ENCODE assay signal across 8 cellular contexts in genomic region chr15:67134577-67135492, GRCh38.
DNase-seq lines count a peak whose midpoint lies in the region; ATAC-seq, FAIRE-seq and TF ChIP-seq lines count a peak whose summit lies in the region.

No MANE protein-coding gene starts in this region.

- peak; percentile 8 for ATAC-seq in omental fat pad (ENCODE audit: low FRiP score)

- H3K27ac ChIP-seq in Karpas-422 (ENCODE audit: low read length) (no peak overlapping the region), endothelial cell of umbilical vein (ENCODE audit: insufficient read depth, low read depth, low read length) (peak overlapping the region; percentile 77)

- CTCF ChIA-PET in endothelial cell of umbilical vein (lab: Charles Lee) = interaction anchor here (1.0 to 1.6 kb wide), 6 partner anchors 10 to 43 kb away, joined by 3 to 8 read pairs (median 4); no protein-coding TSS in a partner anchor

- H3K27me3 ChIP-seq in GM06990 (replicated peaks; ENCODE audit: control insufficient read depth, insufficient read depth, low read length) = no peaks in the 10 kb centered on the region
- H3K27me3 ChIP-seq in Karpas-422 (ENCODE audit: low read length) = no peaks in the 10 kb centered on the region
- H3K27me3 ChIP-seq in endothelial cell of umbilical vein (ENCODE audit: control insufficient read depth in 2 of 2, insufficient read depth in 2 of 2, low read length in 2 of 2) = no peaks in the 10 kb centered on the region

- H2AFZ ChIP-seq in Karpas-422 (ENCODE audit: low read length) = no peak overlapping the region
- H2AFZ ChIP-seq in endothelial cell of umbilical vein (ENCODE audit: low read depth, low read length) = no peak overlapping the region

- DNase-seq in GM06990 (ENCODE audit: extremely low read depth, insufficient read length) = no peak
- no peak for DNase-seq in Karpas-422
- no peak for DNase-seq in endothelial cell of umbilical vein (ENCODE audit: low read depth, low spot score)
- peak; percentile 22 for DNase-seq in omental fat pad (ENCODE audit: low spot score)
- DNase-seq in KG1 (lab: John Stamatoyannopoulos, UW) = no peak
- DNase-seq in T1000 (lab: John Stamatoyannopoulos, UW) = no peak
- DNase-seq in activated CD4-positive, CD25-positive, alpha-beta regulatory T cell treated with anti-CD3 and anti-CD28 coated beads, Interleukin-2, amount 50 U/mL, for 72 hours = no peak
- no peak for DNase-seq in DMS114 treated with DMSO at 0.1 percent for 48 hours (lab: John Stamatoyannopoulos, UW; ENCODE audit: unreplicated experiment)

- H3K4me2 ChIP-seq in Karpas-422 (ENCODE audit: low read depth, low read length, poor library complexity, severe bottlenecking) (peak overlapping the region; percentile 69), endothelial cell of umbilical vein (ENCODE audit: insufficient read depth, low read length) (peak overlapping the region; percentile 41)

- intact Hi-C loops in endothelial cell of umbilical vein (cut with micrococcal nuclease) = loop anchor here (1.0 kb wide), 1 partner anchor 10 kb away; no protein-coding TSS in a partner anchor

- POLR2A ChIA-PET in endothelial cell of umbilical vein (lab: Charles Lee) = interaction anchor here (1.1 kb wide), 1 partner anchor 10 kb away, joined by 5 read pairs; no protein-coding TSS in a partner anchor

- H3K9me3 ChIP-seq in Karpas-422 (ENCODE audit: low read length) (no peaks in the 10 kb centered on the region), endothelial cell of umbilical vein (replicated peaks; ENCODE audit: control insufficient read depth, insufficient read depth, low read length) (no peaks in the 10 kb centered on the region)

- BruUV-seq in endothelial cell of umbilical vein (replicated peaks; lab: Mats Ljungman, UMichigan) = TSS peak; percentile 78

- no peak for TF ChIP-seq POLR2A in endothelial cell of umbilical vein (IDR thresholded peaks at IDR 0.05; ENCODE audit: low read depth, low read length)

- no peak for FAIRE-seq in endothelial cell of umbilical vein (lab: Jason Lieb, UNC)

- H4K20me1 ChIP-seq in Karpas-422 (ENCODE audit: insufficient read depth, low read depth, low read length) (peaks cover 72% of the 10 kb centered on the region), endothelial cell of umbilical vein (replicated peaks; ENCODE audit: control insufficient read depth, extremely low read depth, insufficient read depth, low read length) (no peaks in the 10 kb centered on the region)

- H3K36me3 ChIP-seq in GM06990 (ENCODE audit: control insufficient read depth, insufficient read depth, low read length) (no peaks in the 10 kb centered on the region), Karpas-422 (ENCODE audit: insufficient read depth, low read length) (no peaks in the 10 kb centered on the region), endothelial cell of umbilical vein (ENCODE audit: control insufficient read depth in 2 of 2, extremely low read depth in 1 of 2, insufficient read depth in 2 of 2, low read length in 2 of 2) (no peaks in the 10 kb centered on the region)

- H3K9me1 ChIP-seq in endothelial cell of umbilical vein (replicated peaks; ENCODE audit: control insufficient read depth, extremely low read depth, insufficient read depth, low read length) = no peaks in the 10 kb centered on the region

- H3K79me2 ChIP-seq in Karpas-422 (ENCODE audit: low read length) (no peaks in the 10 kb centered on the region), endothelial cell of umbilical vein (ENCODE audit: control insufficient read depth, insufficient read depth, low read length) (peaks cover 99% of the 10 kb centered on the region)

- dilution Hi-C loops in endothelial cell of umbilical vein (cut with MboI; ENCODE audit: extremely low pct_ligation_motif_present, low sequenced_read_pairs) = no loop called here

- peaks cover 21% of the 10 kb centered on the region for H3K4me1 ChIP-seq in Karpas-422 (ENCODE audit: low read length)
- peaks cover 83% of the 10 kb centered on the region for H3K4me1 ChIP-seq in endothelial cell of umbilical vein (ENCODE audit: control insufficient read depth, extremely low read depth, insufficient read depth, low read length)

- TF ChIP-seq CTCF in GM06990 (IDR thresholded peaks at IDR 0.05; ENCODE audit: insufficient read depth, low read length, poor library complexity, severe bottlenecking) = no peak
- no peak for TF ChIP-seq CTCF in endothelial cell of umbilical vein (IDR thresholded peaks at IDR 0.05; ENCODE audit: extremely low read depth in 1 of 2, insufficient read depth in 1 of 2, low read depth in 1 of 2, low read length in 2 of 2)
- no peak for TF ChIP-seq CTCF in omental fat pad (IDR thresholded peaks at IDR 0.05)

- H3K4me3 ChIP-seq in GM06990 (replicated peaks; ENCODE audit: low read depth, low read length) (peak overlapping the region; percentile 12; the same call in 1 of the 2 replicates), Karpas-422 (ENCODE audit: low read length) (peak overlapping the region; percentile 32; the same call in 1 of the 2 replicates), endothelial cell of umbilical vein (replicated peaks in 1 of 3; ENCODE audit: insufficient read depth in 1 of 3, low read depth in 1 of 3, low read length in 3 of 3) (peak overlapping the region in 1 of 3 experiments; percentile 3)

- H3K9me2 ChIP-seq in Karpas-422 (replicated peaks; ENCODE audit: insufficient read depth, low read length) = no peaks in the 10 kb centered on the region

- H3K9ac ChIP-seq in Karpas-422 (ENCODE audit: low read length) (peak overlapping the region; percentile 47), endothelial cell of umbilical vein (replicated peaks; ENCODE audit: extremely low read depth, insufficient read depth, low read length) (peak overlapping the region; percentile 60)

TF ChIP-seq in endothelial cell of umbilical vein, 7 proteins besides CTCF, POLR2A, EP300 and RAD21:
- TF ChIP-seq GATA2 (IDR thresholded peaks at IDR 0.05; ENCODE audit: insufficient read depth, insufficient read length, low read depth, low read length) (no peak), POLR2AphosphoS5 (IDR thresholded peaks at IDR 0.05; ENCODE audit: insufficient read depth, low read depth, low read length) (peak; percentile 4), MAX (IDR thresholded peaks at IDR 0.05; ENCODE audit: insufficient read depth, insufficient read length) (no peak), MYC (IDR thresholded peaks at IDR 0.05; ENCODE audit: low read depth, low read length) (no peak), EZH2 (IDR thresholded peaks at IDR 0.05; ENCODE audit: borderline replicate concordance, low read depth, low read length, severe bottlenecking) (no peak), JUN (IDR thresholded peaks at IDR 0.05; ENCODE audit: borderline replicate concordance, insufficient read depth, insufficient read length, low read depth) (no peak), FOS (IDR thresholded peaks at IDR 0.05; ENCODE audit: borderline replicate concordance, insufficient read depth, low read length) (no peak)
